ENCODE assay signal across 16 cellular contexts in the genomic region with DNA sequence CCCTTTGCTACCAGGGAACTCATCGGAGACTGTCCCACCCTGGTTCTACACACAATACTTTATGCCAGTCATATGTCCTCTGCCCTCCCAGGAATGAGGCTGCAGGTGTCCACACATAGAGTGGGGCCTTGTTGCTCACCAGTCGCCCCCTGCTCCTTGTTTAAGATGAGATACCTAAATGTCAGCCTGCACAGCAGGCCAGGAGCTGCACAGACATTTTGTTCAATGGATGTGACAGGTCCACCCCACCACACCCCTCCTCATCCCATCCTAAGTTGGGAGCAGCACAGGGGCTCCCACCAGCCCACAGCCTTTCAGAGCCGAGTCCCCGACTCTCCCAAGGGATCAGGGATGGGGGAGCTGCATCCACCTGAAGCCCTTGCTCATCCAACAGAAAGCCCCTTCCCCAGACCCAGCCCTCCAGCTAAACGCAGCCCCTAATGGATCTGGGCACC. TPM values are rescaled to one million over a fixed set of nuclear protein-coding genes. Genes with fewer than 3 reads are reported as not detected.
"Had no signal": no experiment of that assay in that cellular context is flagged by ENCODE, and none has a peak within 500 bp of the region (broad histone marks: within the 10 kb centered on the region; RNA-seq: fewer than 3 reads in every experiment).

No MANE protein-coding gene starts in this region.

- H3K27ac ChIP-seq: brain microvascular endothelial cell, hepatocyte, neutrophil, tibial nerve had no signal

- H3K9me3 Mint-ChIP-seq: activated T-helper 1 cell treated with anti-CD3 and anti-CD28 coated beads, Interleukin-12 subunit alpha, Interleukin-12 subunit beta, Interleukin-2, Interleukin-4 antibody, amounts not matched to agents 30 ng/mL and 10 ng/mL and 1 ng/mL, durations not matched to agents 14 hours and 24 hours and 36 hours; dendritic cell treated with granulocyte-macrophage colony-stimulating factor and Interleukin-4, amounts not matched to agents 40 ng/mL and 50 ng/mL, for 4 days; mesothelial cell of epicardium; natural killer cell treated with Interleukin-12 subunit alpha and Interleukin-12 subunit beta and Interleukin-15 and Interleukin-18, amount 100 ng/mL, for 72 hours had no signal

- H3K36me3 Mint-ChIP-seq: mesothelial cell of epicardium; natural killer cell treated with Interleukin-12 subunit alpha and Interleukin-12 subunit beta and Interleukin-15 and Interleukin-18, amount 100 ng/mL, for 72 hours had no signal

- H3K4me3 Mint-ChIP-seq: activated T-helper 1 cell treated with anti-CD3 and anti-CD28 coated beads, Interleukin-12 subunit alpha, Interleukin-12 subunit beta, Interleukin-2, Interleukin-4 antibody, amounts not matched to agents 30 ng/mL and 10 ng/mL and 1 ng/mL, durations not matched to agents 14 hours and 24 hours and 36 hours; dendritic cell treated with granulocyte-macrophage colony-stimulating factor and Interleukin-4, amounts not matched to agents 40 ng/mL and 50 ng/mL, for 4 days; mesothelial cell of epicardium; natural killer cell treated with Interleukin-12 subunit alpha and Interleukin-12 subunit beta and Interleukin-15 and Interleukin-18, amount 100 ng/mL, for 72 hours had no signal

- H3K27ac Mint-ChIP-seq: activated T-helper 1 cell treated with anti-CD3 and anti-CD28 coated beads, Interleukin-12 subunit alpha, Interleukin-12 subunit beta, Interleukin-2, Interleukin-4 antibody, amounts not matched to agents 30 ng/mL and 10 ng/mL and 1 ng/mL, durations not matched to agents 14 hours and 24 hours and 36 hours; dendritic cell treated with granulocyte-macrophage colony-stimulating factor and Interleukin-4, amounts not matched to agents 40 ng/mL and 50 ng/mL, for 4 days; mesothelial cell of epicardium; natural killer cell treated with Interleukin-12 subunit alpha and Interleukin-12 subunit beta and Interleukin-15 and Interleukin-18, amount 100 ng/mL, for 72 hours had no signal

- H3K4me1 Mint-ChIP-seq: mesothelial cell of epicardium had no signal

- ATAC-seq: natural killer cell treated with Interleukin-12 subunit alpha and Interleukin-12 subunit beta and Interleukin-15 and Interleukin-18, amount 100 ng/mL, for 72 hours had no signal

- H3K9me3 ChIP-seq: neutrophil, tibial nerve had no signal

- H3K4me3 ChIP-seq: hepatocyte, lung, tibial nerve had no signal

- H3K36me3 ChIP-seq: brain microvascular endothelial cell, neutrophil, tibial nerve had no signal

- DNase-seq: activated CD4-positive, alpha-beta T cell treated with anti-CD3 and anti-CD28 coated beads, Interleukin-2, amount 50 U/mL, for 1 hour; activated naive CD4-positive, alpha-beta T cell treated with Interleukin-2 at 50 U/mL for 16 hours; brain microvascular endothelial cell; effector CD8-positive, alpha-beta T cell; stimulated activated naive CD4-positive, alpha-beta T cell; T-helper 1 cell; T-helper 9 cell had no signal

RNA-seq across cellular contexts. Expression of a gene that starts 6.2 kb away (rescaled TPM):
- total RNA-seq: activated T-helper 1 cell treated with anti-CD3 and anti-CD28 coated beads, Interleukin-12 subunit alpha, Interleukin-12 subunit beta, Interleukin-2, Interleukin-4 antibody, amounts not matched to agents 30 ng/mL and 10 ng/mL and 1 ng/mL, durations not matched to agents 14 hours and 24 hours and 36 hours; fibroblast of villous mesenchyme; natural killer cell treated with Interleukin-12 subunit alpha and Interleukin-12 subunit beta and Interleukin-15 and Interleukin-18, amount 100 ng/mL, for 72 hours had no signal
